Comparison of ENCODE assay signal across 8 cellular contexts in the genomic region with DNA sequence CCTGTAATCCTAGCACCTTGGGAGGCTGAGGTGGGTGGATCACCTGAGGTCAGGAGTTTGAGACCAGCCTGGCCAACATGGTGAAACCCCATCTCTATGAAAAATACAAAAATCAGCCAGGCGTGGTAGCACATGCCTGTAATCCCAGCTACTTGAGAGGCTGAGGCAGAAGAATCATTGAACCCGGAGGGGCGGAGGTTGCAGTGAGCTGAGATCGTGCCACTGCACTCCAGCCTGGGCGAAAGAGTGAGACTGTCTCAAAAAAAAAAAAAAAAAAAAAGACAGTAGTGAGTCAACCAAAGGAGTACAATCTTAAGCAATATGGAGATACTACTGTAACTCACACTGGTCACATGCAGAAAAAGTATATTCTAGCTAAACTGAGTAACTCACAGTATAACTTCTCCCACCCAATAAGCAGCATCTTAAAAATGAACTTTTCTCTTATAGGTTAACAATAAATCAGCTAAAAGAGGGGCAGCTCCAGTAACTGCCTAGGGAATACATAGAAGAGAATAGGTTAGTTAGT. TPM values are rescaled to one million over a fixed set of nuclear protein-coding genes. Genes with fewer than 3 reads are reported as not detected.
DNase-seq lines count a peak whose midpoint lies in the region; ATAC-seq and TF ChIP-seq lines count a peak whose summit lies in the region.
"Not testable (repeated sequence)": the region's sequence is repeated elsewhere in the genome, so short reads cannot be mapped to it uniquely, and the experiment has no call there.

No MANE protein-coding gene starts in this region.

- peak overlapping the region; percentile 24 for H3K4me2 ChIP-seq in GM23248 (ENCODE audit: unreplicated experiment)

- not testable (repeated sequence) for H3K27me3 Mint-ChIP-seq in chondrocyte (ENCODE audit: low read depth); osteocyte (ENCODE audit: unreplicated experiment)

- not testable (repeated sequence) for H4K20me1 ChIP-seq in GM23248 (ENCODE audit: insufficient read depth)

- H3F3A ChIP-seq in GM23248 (ENCODE audit: insufficient read depth), result peaks cover 59% of the 10 kb centered on the region

- intact Hi-C loops in upper lobe of right lung (cut with DNase I), result loop anchor here (5.0 kb wide), 1 partner anchor 46 kb away; no protein-coding TSS in a partner anchor

- in situ Hi-C loops in GM23248 (cut with MboI), result loop anchor here (5.0 kb wide), 1 partner anchor 46 kb away; no protein-coding TSS in a partner anchor

- H3K36me3 ChIP-seq in GM23248 (ENCODE audit: low read depth) (peaks cover 39% of the 10 kb centered on the region), adipocyte (ENCODE audit: control insufficient read depth, insufficient read depth, low read length, severe bottlenecking) (peaks cover 31% of the 10 kb centered on the region), skeletal muscle tissue (ENCODE audit: control insufficient read depth in 3 of 3, insufficient read depth in 3 of 3, low read length in 3 of 3) (peaks cover 10 to 28% (median 19%) of the 10 kb centered on the region in 3 donors), upper lobe of right lung (peaks cover 56% of the 10 kb centered on the region)

- H3K9me3 Mint-ChIP-seq in chondrocyte (ENCODE audit: low read depth); osteocyte (ENCODE audit: unreplicated experiment): not testable (repeated sequence)

- not testable (repeated sequence) for H3K9me2 ChIP-seq in GM23248 (ENCODE audit: insufficient read depth)

- H3K4me3 ChIP-seq in GM23248; adipocyte (ENCODE audit: low read length); fibroblast of the aortic adventitia (ENCODE audit: low read depth, low read length); skeletal muscle tissue (ENCODE audit: low read length in 3 of 3); upper lobe of right lung: not testable (repeated sequence)

- peaks cover 10% of the 10 kb centered on the region for H3K36me3 Mint-ChIP-seq in chondrocyte (ENCODE audit: low read depth)
- peaks cover 26% of the 10 kb centered on the region for H3K36me3 Mint-ChIP-seq in osteocyte (ENCODE audit: unreplicated experiment)

- H3K9ac ChIP-seq in GM23248 (peak overlapping the region; percentile 70), adipocyte (ENCODE audit: low read length) (peak overlapping the region; percentile 67)
- not testable (repeated sequence) for H3K9ac ChIP-seq in skeletal muscle tissue (ENCODE audit: low read depth in 1 of 3, low read length in 3 of 3)

- H3K9me3 ChIP-seq in GM23248 (ENCODE audit: low read depth); adipocyte (ENCODE audit: control insufficient read depth, low read length); skeletal muscle tissue (ENCODE audit: control insufficient read depth in 3 of 3, low read length in 3 of 3); upper lobe of right lung: not testable (repeated sequence)

- 48 to 51% methylated on average over 5 of the region's 5 CpGs for WGBS in GM23248 (ENCODE audit: low coverage in 1 of 2, low lambda C conversion rate in 2 of 2, missing lambda C conversion rate in 2 of 2), 2 experiments

- not testable (repeated sequence) for TF ChIP-seq CTCF in chondrocyte (IDR thresholded peaks at IDR 0.05); fibroblast of the aortic adventitia (IDR thresholded peaks at IDR 0.05; ENCODE audit: insufficient read depth, low read length); osteocyte (IDR thresholded peaks at IDR 0.05); upper lobe of right lung (IDR thresholded peaks at IDR 0.05)

- H3K27ac ChIP-seq in GM23248, result peak overlapping the region; percentile 89
- H3K27ac ChIP-seq in layer of hippocampus (ENCODE audit: low read depth, low read length), result peak overlapping the region; percentile 27
- peak overlapping the region; percentile 42 for H3K27ac ChIP-seq in skeletal muscle tissue (ENCODE audit: low read depth, low read length)
- H3K27ac ChIP-seq in upper lobe of right lung, result not testable (repeated sequence)

- DNase-seq in GM23248 (peak; percentile 72), chondrocyte (ENCODE audit: low spot score) (peak; percentile 27), fibroblast of the aortic adventitia (ENCODE audit: low read depth) (peak; percentile 57), upper lobe of right lung (peak; percentile 7)
- not testable (repeated sequence) for DNase-seq in adipocyte (ENCODE audit: low read depth); osteocyte (ENCODE audit: extremely low spot score, unreplicated experiment)

- not testable (repeated sequence) for H3K27me3 ChIP-seq in GM23248 (replicated peaks; ENCODE audit: insufficient read depth); adipocyte (replicated peaks; ENCODE audit: control insufficient read depth, insufficient read depth, low read length); layer of hippocampus (ENCODE audit: control insufficient read depth, insufficient read depth, low read length); skeletal muscle tissue (ENCODE audit: control insufficient read depth in 3 of 3, insufficient read depth in 3 of 3, low read length in 3 of 3); upper lobe of right lung

- H3K79me2 ChIP-seq in GM23248 (ENCODE audit: insufficient read depth), result peaks cover 60% of the 10 kb centered on the region

- H3K4me1 Mint-ChIP-seq in chondrocyte (ENCODE audit: low read depth) (peaks cover 28% of the 10 kb centered on the region), osteocyte (ENCODE audit: unreplicated experiment) (peaks cover 11% of the 10 kb centered on the region)

- not testable (repeated sequence) for ATAC-seq in upper lobe of right lung

- H3K4me3 Mint-ChIP-seq in chondrocyte (ENCODE audit: unreplicated experiment); osteocyte (ENCODE audit: unreplicated experiment): not testable (repeated sequence)

- H3K4me1 ChIP-seq in GM23248 (ENCODE audit: insufficient read depth) (peaks cover 23% of the 10 kb centered on the region), adipocyte (ENCODE audit: control insufficient read depth, insufficient read depth, low read length) (peaks cover 58% of the 10 kb centered on the region), skeletal muscle tissue (ENCODE audit: control insufficient read depth in 3 of 3, insufficient read depth in 3 of 3, low read length in 3 of 3) (peaks cover 5 to 12% (median 5%) of the 10 kb centered on the region in 3 donors)
- not testable (repeated sequence) for H3K4me1 ChIP-seq in upper lobe of right lung

- peak overlapping the region; percentile 98 for H3K27ac Mint-ChIP-seq in chondrocyte (ENCODE audit: unreplicated experiment)
- H3K27ac Mint-ChIP-seq in osteocyte (ENCODE audit: unreplicated experiment), result peak overlapping the region; percentile 46

- H2AFZ ChIP-seq in GM23248, result not testable (repeated sequence)

RNA-seq across cellular contexts. Expression of a gene that starts 25.5 kb away (rescaled TPM):
- 65.6 and 66.4 TPM in 2 replicates for total RNA-seq in GM23248 (2014; rRNA removed; shearing (Covaris generic))
- 28.0 and 31.4 TPM in 2 replicates for polyA plus RNA-seq in GM23248 (2016; fragmentation: Nextera tagmentation; extraction: Ambion mirVana)
- total RNA-seq in chondrocyte, result 290 to 445 TPM (median 444 TPM) in 3 replicates
- total RNA-seq in fibroblast of the aortic adventitia (ENCODE audit: low replicate concordance), result 103 and 413 TPM in 2 replicates
- total RNA-seq in osteocyte, result 250 and 278 TPM in 2 replicates
- total RNA-seq in skeletal muscle tissue, result 93.4 TPM
- total RNA-seq in upper lobe of right lung, result 201 TPM

RNA-seq across cellular contexts. Expression of a gene that starts 27.6 kb away (rescaled TPM):
- total RNA-seq in GM23248 (2014; rRNA removed; shearing (Covaris generic)), result 53.6 and 67.7 TPM in 2 replicates
- 36.8 and 40.0 TPM in 2 replicates for polyA plus RNA-seq in GM23248 (2016; fragmentation: Nextera tagmentation; extraction: Ambion mirVana)
- total RNA-seq in chondrocyte (73.6 to 78.2 TPM (median 74.9 TPM) in 3 replicates), fibroblast of the aortic adventitia (ENCODE audit: low replicate concordance) (49.2 and 59.7 TPM in 2 replicates), osteocyte (74.4 and 76.5 TPM in 2 replicates), skeletal muscle tissue (39.1 TPM), upper lobe of right lung (34.0 TPM)

RNA-seq across cellular contexts. Expression of a gene that starts 33.9 kb away (rescaled TPM):
- 10.5 and 14.7 TPM in 2 replicates for total RNA-seq in GM23248 (2014; rRNA removed; shearing (Covaris generic))
- 17.5 and 18.0 TPM in 2 replicates for polyA plus RNA-seq in GM23248 (2016; fragmentation: Nextera tagmentation; extraction: Ambion mirVana)
- total RNA-seq in chondrocyte, result 22.3 to 24.7 TPM (median 22.5 TPM) in 3 replicates
- 4.7 and 11.5 TPM in 2 replicates for total RNA-seq in fibroblast of the aortic adventitia (ENCODE audit: low replicate concordance)
- total RNA-seq in osteocyte, result 16.2 and 18.3 TPM in 2 replicates
- 7.3 TPM for total RNA-seq in skeletal muscle tissue
- 20.8 TPM for total RNA-seq in upper lobe of right lung

RNA-seq across cellular contexts. Expression of a gene that starts 36.0 kb away (rescaled TPM):
- total RNA-seq in GM23248 (2014; rRNA removed; shearing (Covaris generic)), result 148 and 179 TPM in 2 replicates
- polyA plus RNA-seq in GM23248 (2016; fragmentation: Nextera tagmentation; extraction: Ambion mirVana), result 399 and 401 TPM in 2 replicates
- total RNA-seq in chondrocyte (157 to 228 TPM (median 219 TPM) in 3 replicates), fibroblast of the aortic adventitia (ENCODE audit: low replicate concordance) (80.5 and 292 TPM in 2 replicates), osteocyte (49.4 and 53.4 TPM in 2 replicates), skeletal muscle tissue (39.7 TPM), upper lobe of right lung (24.5 TPM)
